In the genomic region with DNA sequence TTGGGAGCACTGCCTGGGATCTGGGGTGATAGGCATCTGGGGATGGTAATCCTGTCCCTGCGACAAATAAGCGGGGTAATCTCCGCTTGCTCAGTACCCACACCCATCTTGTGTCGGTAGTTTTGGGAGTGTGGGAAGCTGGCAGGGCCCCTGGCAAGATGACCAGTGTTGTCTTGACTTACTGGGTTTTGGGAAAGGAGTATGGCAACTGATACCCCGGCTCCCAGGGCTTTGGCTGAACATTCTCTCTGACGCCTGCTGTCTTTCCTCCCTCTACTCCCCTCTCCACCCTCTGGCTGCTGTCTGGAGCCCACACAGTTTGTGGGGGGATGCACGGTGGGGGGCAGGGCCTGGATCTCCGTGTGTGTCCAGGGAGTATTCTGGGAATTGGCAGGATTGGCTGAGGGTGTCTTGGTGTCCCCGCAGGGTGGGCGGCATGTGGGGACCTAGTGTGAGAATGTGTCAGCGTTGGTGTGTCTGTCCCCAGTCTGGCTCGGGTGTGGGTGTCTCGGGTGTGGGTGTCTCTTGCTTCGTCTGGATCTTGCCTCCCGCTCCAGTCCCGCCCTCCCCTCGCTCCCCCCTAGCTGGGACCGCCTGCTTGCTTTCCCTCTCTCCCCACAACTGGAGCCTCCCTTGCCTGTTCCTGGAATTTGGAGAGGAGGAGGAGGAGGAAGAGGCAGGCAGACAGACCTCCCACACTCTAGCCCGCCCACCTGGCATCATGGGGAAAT, we compare ENCODE assay signal across 9 cellular contexts. TPM values are rescaled to one million over a fixed set of nuclear protein-coding genes. Genes with fewer than 3 reads are reported as not detected.
A peak's percentile ranks its signal among the peaks of the same experiment; 100 is the strongest.
DNase-seq lines count a peak whose midpoint lies in the region; ATAC-seq and TF ChIP-seq lines count a peak whose summit lies in the region.
"Had no signal": no experiment of that assay in that cellular context is flagged by ENCODE, and none has a peak within 500 bp of the region (broad histone marks: within the 10 kb centered on the region; RNA-seq: fewer than 3 reads in every experiment).

No MANE protein-coding gene starts in this region.

- intact Hi-C loops in dorsolateral prefrontal cortex (cut with DNase I) = no loop called here

- H2AFZ ChIP-seq in neuronal stem cell (ENCODE audit: low read length) = no peak overlapping the region

- no peaks in the 10 kb centered on the region for H3K9me3 ChIP-seq in CD8-positive, alpha-beta memory T cell (ENCODE audit: low read length)
- peaks cover 0 to 3% of the 10 kb centered on the region in 2 donors for H3K9me3 ChIP-seq in neuronal stem cell (replicated peaks in 1 of 2; ENCODE audit: control insufficient read depth in 2 of 2, insufficient read depth in 1 of 2, low read depth in 1 of 2, low read length in 2 of 2)

- H2BK12ac ChIP-seq in neuronal stem cell (ENCODE audit: low read length) = no peak overlapping the region

- peak overlapping the region; percentile 62 for H3K23ac ChIP-seq in neuronal stem cell (ENCODE audit: low read depth, low read length, poor library complexity)

- H3K4me1 ChIP-seq in CD8-positive, alpha-beta memory T cell (ENCODE audit: insufficient read depth, low read length) = peaks cover 80% of the 10 kb centered on the region
- H3K4me1 ChIP-seq in neuronal stem cell (ENCODE audit: control insufficient read depth in 2 of 2, insufficient read depth in 1 of 2, low read depth in 1 of 2, low read length in 2 of 2) = peaks cover 31 to 45% of the 10 kb centered on the region in 2 donors

- H3K4me3 ChIP-seq in CD8-positive, alpha-beta memory T cell (ENCODE audit: low read length) = peak overlapping the region; percentile 92
- H3K4me3 ChIP-seq in dorsolateral prefrontal cortex (peak overlapping the region in 25 of 59 donors; percentile 0 to 93 (median 32)), neuronal stem cell (ENCODE audit: low read length in 2 of 2) (no peak overlapping the region)

- no peak overlapping the region for H2BK15ac ChIP-seq in neuronal stem cell (ENCODE audit: low read length)

- H3K18ac ChIP-seq in neuronal stem cell (ENCODE audit: low read length) = no peak overlapping the region

- H2BK120ac ChIP-seq in neuronal stem cell (ENCODE audit: low read depth, low read length) = no peak overlapping the region

- peak overlapping the region; percentile 86 to 98 (median 98) for H3K4me3 Mint-ChIP-seq in CD8-positive, alpha-beta memory T cell

- H4K8ac ChIP-seq in neuronal stem cell (ENCODE audit: low read depth, low read length) = no peak overlapping the region

- H3K9ac ChIP-seq in neuronal stem cell (ENCODE audit: low read depth, low read length, poor library complexity) = no peak overlapping the region

- POLR2A ChIA-PET in CD8-positive, alpha-beta memory T cell (lab: Charles Lee) = interaction anchor here (0.7 to 4.4 kb wide), 2 partner anchors 13 to 304 kb away, joined by 3 to 30 read pairs; a partner anchor contains a TSS
- POLR2A ChIA-PET in RWPE1 (lab: Yijun Ruan, JAX; ENCODE audit: low non-redundant PET) = no interaction called here

- H2AK5ac ChIP-seq in neuronal stem cell (ENCODE audit: low read depth, low read length) = peak overlapping the region; percentile 46

- H3K14ac ChIP-seq in neuronal stem cell (ENCODE audit: low read length) = no peak overlapping the region

- H3K27me3 ChIP-seq in CD8-positive, alpha-beta memory T cell (ENCODE audit: insufficient read depth, low read length, poor library complexity, severe bottlenecking) = no peaks in the 10 kb centered on the region
- H3K27me3 ChIP-seq in dorsolateral prefrontal cortex (peaks cover 0 to 4% (median 0%) of the 10 kb centered on the region in 45 donors), neuronal stem cell (ENCODE audit: control insufficient read depth in 3 of 3, insufficient read depth in 3 of 3, low read depth in 1 of 3, low read length in 3 of 3) (peaks cover 0 to 15% (median 0%) of the 10 kb centered on the region in 3 experiments)

- H3K27me3 Mint-ChIP-seq in CD8-positive, alpha-beta memory T cell = peaks cover 0 to 8% of the 10 kb centered on the region in 2 donors

- peak overlapping the region; percentile 98 to 100 (median 100) for H3K27ac Mint-ChIP-seq in CD8-positive, alpha-beta memory T cell

- WGBS in neuronal stem cell (ENCODE audit: extremely low coverage in 2 of 2, insufficient read length in 2 of 2, insufficient replicate concordance in 1 of 2), 2 donors = no CpG with 5 or more reads among the region's 19 CpGs

- CTCF ChIA-PET in CD8-positive, alpha-beta memory T cell (lab: Charles Lee) = interaction anchor here (1.0 to 8.0 kb wide), 8 partner anchors 8 to 37 kb away, joined by 3 to 83 read pairs (median 8); a partner anchor contains a TSS
- CTCF ChIA-PET in RWPE1 (lab: Yijun Ruan, JAX) = interaction anchor here (1.0 kb wide), 1 partner anchor 34 kb away, joined by 3 read pairs; no protein-coding TSS in a partner anchor

- H3K4me1 Mint-ChIP-seq in CD8-positive, alpha-beta memory T cell = peaks cover 83 to 90% (median 84%) of the 10 kb centered on the region in 3 donors

- H3K4ac ChIP-seq in neuronal stem cell (ENCODE audit: low read length) = no peak overlapping the region

- H4K91ac ChIP-seq in neuronal stem cell (ENCODE audit: low read depth, low read length, poor library complexity) = no peak overlapping the region

- peaks cover 0 to 8% (median 2%) of the 10 kb centered on the region in 5 donors for H3K9me3 Mint-ChIP-seq in CD8-positive, alpha-beta memory T cell

- H2BK5ac ChIP-seq in neuronal stem cell (ENCODE audit: low read length) = no peak overlapping the region

- no peaks in the 10 kb centered on the region for H3K36me3 ChIP-seq in CD8-positive, alpha-beta memory T cell (ENCODE audit: insufficient read depth, low read length)
- H3K36me3 ChIP-seq in neuronal stem cell (replicated peaks in 1 of 2; ENCODE audit: control insufficient read depth in 2 of 2, insufficient read depth in 2 of 2, low read length in 2 of 2) = no peaks in the 10 kb centered on the region

- TF ChIP-seq CTCF in RWPE1 (conservative IDR thresholded peaks at IDR 0.05; ENCODE audit: low read depth) = no peak
- TF ChIP-seq CTCF in dorsolateral prefrontal cortex (IDR thresholded peaks at IDR 0.05 in 54 of 56, conservative IDR thresholded peaks at IDR 0.05 in 2 of 56; ENCODE audit: low read depth in 1 of 56, partially characterized antibody in 56 of 56) = no peak

- H3K79me1 ChIP-seq in neuronal stem cell (ENCODE audit: low read depth, low read length) = peaks cover 6% of the 10 kb centered on the region

- H3K27ac ChIP-seq in CD8-positive, alpha-beta memory T cell (ENCODE audit: low read depth, low read length) = peak overlapping the region; percentile 100
- peak overlapping the region; percentile 99 for H3K27ac ChIP-seq in RWPE1
- H3K27ac ChIP-seq in dorsolateral prefrontal cortex = peak overlapping the region in 31 of 59 donors; percentile 6 to 82 (median 55)
- no peak overlapping the region for H3K27ac ChIP-seq in neuronal stem cell (replicated peaks; ENCODE audit: low read length)
- H3K27ac ChIP-seq: epithelial cell of prostate had no signal

- peak in 4 of 5 donors; percentile 63 to 82 (median 64) for DNase-seq in CD8-positive, alpha-beta memory T cell
- DNase-seq in RWPE1 (ENCODE audit: low spot score) (no peak), dorsolateral prefrontal cortex (peak in 5 of 10 donors; percentile 43 to 74 (median 45)), neuronal stem cell (ENCODE audit: low spot score) (no peak), medulla oblongata (ENCODE audit: extremely low spot score) (no peak), HuH-7.5 (ENCODE audit: low spot score) (no peak), Kasumi-1 (lab: John Stamatoyannopoulos, UW) (no peak)

- H3K36me3 Mint-ChIP-seq in CD8-positive, alpha-beta memory T cell = peaks cover 0 to 19% (median 0%) of the 10 kb centered on the region in 3 donors

- H3K4me2 ChIP-seq in neuronal stem cell (ENCODE audit: insufficient read depth, low read length, poor library complexity, severe bottlenecking) = no peak overlapping the region

- no peak for ATAC-seq in HG02852 (IDR thresholded peaks at IDR 0.05; ENCODE audit: unreplicated experiment)

RNA-seq across cellular contexts. Expression of a gene that starts 12.0 kb away (rescaled TPM):
- total RNA-seq in CD8-positive, alpha-beta memory T cell = 10 to 100 TPM; 37.4 to 37.8 TPM
- 14.0 TPM for polyA plus RNA-seq in CD8-positive, alpha-beta memory T cell
- 10 to 100 TPM; 10.4 to 38.8 (median 22.5) TPM for total RNA-seq in dorsolateral prefrontal cortex
- 14.9 TPM for polyA plus RNA-seq in neuronal stem cell (2013, experiment 1 of 2)
- polyA plus RNA-seq in neuronal stem cell (2013, experiment 2 of 2) = 15.3 TPM

RNA-seq across cellular contexts. Expression of a gene that starts 33.3 kb away (rescaled TPM):
- 100 to 1,000 TPM; 107 to 110 TPM for total RNA-seq in CD8-positive, alpha-beta memory T cell
- 0.49 TPM for polyA plus RNA-seq in CD8-positive, alpha-beta memory T cell
- 10 to 100 TPM in 12 of 120 experiments, 1 to 10 TPM in 108; 1.0 to 12.6 (median 6.7) TPM for total RNA-seq in dorsolateral prefrontal cortex
- 31.8 TPM for polyA plus RNA-seq in neuronal stem cell (2013, experiment 1 of 2)
- polyA plus RNA-seq in neuronal stem cell (2013, experiment 2 of 2) = 32.6 TPM

RNA-seq across cellular contexts. Expression of a gene that starts 43.6 kb away (rescaled TPM):
- under 1 TPM in 1 of 2 experiments, not detected in 1; 0.24 TPM for total RNA-seq in CD8-positive, alpha-beta memory T cell
- polyA plus RNA-seq in CD8-positive, alpha-beta memory T cell = 0.40 TPM
- 1 to 10 TPM in 4 of 120 experiments, under 1 TPM in 18, not detected in 98; 0.48 to 1.7 (median 0.75) TPM for total RNA-seq in dorsolateral prefrontal cortex
- 0.08 TPM for polyA plus RNA-seq in neuronal stem cell (2013, experiment 1 of 2)
- 0.07 TPM for polyA plus RNA-seq in neuronal stem cell (2013, experiment 2 of 2)

Comparison
In these comparisons a context has a peak if more than half of its experiments do, and no peak if none do; other contexts are left out.
1. DNase-seq: peak in CD8-positive, alpha-beta memory T cell (4 of 5); none in RWPE1 (single experiment), neuronal stem cell (single experiment), medulla oblongata (single experiment), HuH-7.5 (single experiment) and Kasumi-1 (0 of 2).
2. RNA of a gene that starts 33.3 kb away (total RNA-seq): 107 to 110 TPM in CD8-positive, alpha-beta memory T cell; 1.0 to 12.6 TPM in dorsolateral prefrontal cortex; every median in the first group is over 4 times any median in the second.